Comparison of ENCODE assay signal across 1 cellular context in the genomic region with DNA sequence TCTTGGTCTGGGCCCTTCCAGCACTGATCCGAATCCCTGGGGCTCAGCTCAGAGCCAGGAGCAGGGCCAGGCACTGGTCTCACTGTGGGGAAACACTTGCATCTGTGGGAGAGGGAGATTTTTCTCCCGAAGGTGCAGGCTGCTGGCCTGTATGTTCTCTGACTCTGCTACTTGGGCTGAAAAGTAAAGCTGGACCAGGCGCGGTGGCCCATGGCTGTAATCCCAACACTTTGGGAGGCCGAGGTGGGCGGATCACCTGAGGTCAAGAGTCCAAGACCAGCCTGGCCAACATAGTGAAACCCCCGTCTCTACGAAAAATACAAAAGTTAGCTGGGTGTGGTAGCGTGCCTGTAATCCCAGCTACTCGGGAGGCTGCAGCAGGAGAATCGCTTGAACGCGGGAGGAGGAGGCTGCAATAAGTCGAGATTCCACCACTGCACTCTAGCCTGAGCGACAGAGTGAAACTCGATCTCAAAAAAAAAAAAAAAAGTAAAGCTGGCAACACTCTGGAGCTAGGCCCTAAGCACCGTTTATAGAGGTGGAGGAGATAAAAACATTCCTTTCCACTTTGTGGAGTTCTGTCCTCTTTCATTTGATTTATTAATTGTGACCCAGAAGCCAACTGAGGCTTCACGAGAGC.
TF ChIP-seq lines count a peak whose summit lies in the region.

No MANE protein-coding gene starts in this region.

TF ChIP-seq in WTC11, 78 proteins besides CTCF, POLR2A, EP300 and RAD21 (continued from another document):
- TF ChIP-seq, protein P1, sequence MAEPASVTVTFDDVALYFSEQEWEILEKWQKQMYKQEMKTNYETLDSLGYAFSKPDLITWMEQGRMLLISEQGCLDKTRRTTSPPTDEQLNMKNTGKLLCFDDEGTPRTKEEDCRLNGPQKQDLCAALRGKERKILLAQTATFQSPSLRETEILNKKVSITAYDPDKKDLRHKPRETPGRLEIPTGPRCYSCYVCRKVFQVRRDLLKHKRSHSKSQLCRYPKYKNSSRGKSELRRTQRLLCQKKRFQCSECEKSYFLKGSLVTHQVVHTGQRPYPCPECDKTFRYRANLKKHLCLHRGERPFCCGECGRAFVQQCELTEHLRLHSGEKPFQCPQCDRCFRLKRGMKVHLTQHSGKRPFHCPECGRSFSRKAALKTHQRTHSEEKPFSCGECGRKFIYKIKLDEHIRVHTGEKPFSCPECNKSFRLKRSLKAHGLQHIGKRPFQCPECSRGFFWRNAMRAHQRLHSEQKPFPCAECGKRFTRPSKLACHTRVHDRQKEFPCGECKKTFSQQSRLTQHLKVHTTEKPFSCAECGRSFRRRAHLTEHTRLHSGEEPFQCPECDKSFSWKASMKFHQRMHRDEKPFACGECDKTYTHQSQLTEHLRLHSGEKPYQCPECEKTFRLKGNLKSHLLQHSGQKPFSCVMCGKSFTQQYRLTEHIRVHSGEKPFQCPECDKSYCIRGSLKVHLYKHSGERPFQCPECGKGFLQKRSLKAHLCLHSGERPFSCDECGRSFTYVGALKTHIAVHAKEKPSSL (CRISPR knock-in tag; conservative IDR thresholded peaks at IDR 0.05): no peak
- TF ChIP-seq USF1 (CRISPR knock-in tag; IDR thresholded peaks at IDR 0.05) (no peak), NR1H2 (CRISPR knock-in tag; IDR thresholded peaks at IDR 0.05) (no peak)
TF ChIP-seq in WTC11: peak in this region for 0.
